12 cellular contexts compared by ENCODE assay signal in the genomic region with DNA sequence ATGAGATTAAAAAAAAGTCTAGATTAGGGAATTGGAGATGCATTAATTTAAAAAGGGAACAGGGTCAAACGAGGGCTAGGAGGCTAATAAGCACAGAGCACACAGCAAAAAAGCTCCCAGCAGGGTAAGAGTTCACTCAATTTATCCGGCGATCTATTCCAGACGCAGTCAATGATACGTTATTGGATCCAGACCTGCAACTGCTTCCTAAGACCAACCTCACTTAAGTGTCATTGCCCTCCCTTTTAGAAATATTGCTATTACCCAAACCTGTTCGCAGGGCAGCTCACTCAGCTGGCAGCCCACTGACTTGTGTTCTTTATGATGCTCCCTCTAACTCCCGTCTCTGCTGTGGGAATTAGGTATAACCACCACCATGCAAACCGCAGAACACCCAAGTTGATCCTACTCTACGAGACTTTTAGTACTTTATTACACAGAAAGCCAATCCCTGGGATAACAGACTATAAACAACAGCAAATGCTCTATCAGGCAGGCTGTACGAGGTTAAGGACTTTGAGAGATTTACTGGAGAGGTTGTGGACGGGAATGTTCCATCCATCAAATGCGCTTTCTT.
A peak's percentile ranks its signal among the peaks of the same experiment; 100 is the strongest.
DNase-seq lines count a peak whose midpoint lies in the region; ATAC-seq and TF ChIP-seq lines count a peak whose summit lies in the region.
"Had no signal": no experiment of that assay in that cellular context is flagged by ENCODE, and none has a peak within 500 bp of the region (broad histone marks: within the 10 kb centered on the region; RNA-seq: fewer than 3 reads in every experiment).

No MANE protein-coding gene starts in this region.

- H3K27ac Mint-ChIP-seq in type B pancreatic cell, result no peak overlapping the region
- H3K27ac Mint-ChIP-seq: CD14-positive monocyte had no signal

- H3K36me3 Mint-ChIP-seq in type B pancreatic cell, result peaks cover 8% of the 10 kb centered on the region

- no peaks in the 10 kb centered on the region for H3F3A ChIP-seq in Loucy (ENCODE audit: low read depth)

- H3K4me3 ChIP-seq in Loucy (ENCODE audit: low read length, poor library complexity, severe bottlenecking), result no peak overlapping the region
- H3K4me3 ChIP-seq in esophagus muscularis mucosa, result no peak overlapping the region

- H3K27me3 Mint-ChIP-seq in type B pancreatic cell, result peaks cover 24% of the 10 kb centered on the region

- H3K4me3 Mint-ChIP-seq in type B pancreatic cell, result peak overlapping the region; percentile 35
- H3K4me3 Mint-ChIP-seq: CD14-positive monocyte had no signal

- H3K36me3 ChIP-seq in Loucy (ENCODE audit: insufficient read depth, low read length) (no peaks in the 10 kb centered on the region), esophagus muscularis mucosa (no peaks in the 10 kb centered on the region)

- no peaks in the 10 kb centered on the region for H3K79me2 ChIP-seq in Loucy (ENCODE audit: insufficient read depth, low read length)

- no peak overlapping the region for H3K27ac ChIP-seq in esophagus muscularis mucosa (replicated peaks in 1 of 4)

- H3K9me2 ChIP-seq in Loucy (replicated peaks; ENCODE audit: low read depth, low read length), result no peaks in the 10 kb centered on the region

- H3K9me3 ChIP-seq in Loucy (ENCODE audit: insufficient read depth, low read depth, low read length) (no peaks in the 10 kb centered on the region; the same call in 1 of the 2 replicates), esophagus muscularis mucosa (no peaks in the 10 kb centered on the region)
- H3K9me3 ChIP-seq: Caco-2 had no signal

- peaks cover 29% of the 10 kb centered on the region for H3K4me1 Mint-ChIP-seq in type B pancreatic cell (ENCODE audit: unreplicated experiment)

- no peak overlapping the region for H2AFZ ChIP-seq in Loucy (ENCODE audit: low read length)

- DNase-seq in left kidney (ENCODE audit: low read depth, low spot score) (peak; percentile 84), type B pancreatic cell (ENCODE audit: extremely low spot score, unreplicated experiment) (no peak), esophagus muscularis mucosa (ENCODE audit: extremely low spot score) (no peak), ureter (ENCODE audit: low spot score) (no peak)
- DNase-seq: Caco-2, DMS153, NCI-H1930, NCI-H2171 had no signal

- H3K27me3 ChIP-seq in Loucy (ENCODE audit: insufficient read depth, low read length, poor library complexity, severe bottlenecking) (no peaks in the 10 kb centered on the region), esophagus muscularis mucosa (no peaks in the 10 kb centered on the region)

- H3K4me2 ChIP-seq in Loucy (ENCODE audit: low read depth, low read length, poor library complexity, severe bottlenecking), result peak overlapping the region; percentile 50

- ATAC-seq in SK-N-SH treated with all-trans-retinoic acid at 6 μM for 48 hours (peak; percentile 34; the same call in 1 of the 3 replicates), GM21447 (IDR thresholded peaks at IDR 0.05; ENCODE audit: unreplicated experiment) (no peak)

- 88% methylated on average over 12 of the region's 12 CpGs for WGBS in esophagus muscularis mucosa

- no peak for TF ChIP-seq CTCF in Loucy (conservative IDR thresholded peaks at IDR 0.05; ENCODE audit: low read length)
- no peak for TF ChIP-seq CTCF in type B pancreatic cell (conservative IDR thresholded peaks at IDR 0.05)
- no peak for TF ChIP-seq CTCF in esophagus muscularis mucosa (IDR thresholded peaks at IDR 0.05)

- TF ChIP-seq POLR2A in esophagus muscularis mucosa (IDR thresholded peaks at IDR 0.05; ENCODE audit: low read depth), result no peak

- TF ChIP-seq EP300 in esophagus muscularis mucosa (IDR thresholded peaks at IDR 0.05), result no peak

- H4K20me1 ChIP-seq in Loucy (ENCODE audit: insufficient read depth, low read length, poor library complexity, severe bottlenecking), result no peaks in the 10 kb centered on the region

- H3K4me1 ChIP-seq in Loucy (ENCODE audit: insufficient read depth, low read length, poor library complexity, severe bottlenecking), result peaks cover 58% of the 10 kb centered on the region
- H3K4me1 ChIP-seq in esophagus muscularis mucosa, result no peaks in the 10 kb centered on the region
- H3K4me1 ChIP-seq: Caco-2 had no signal

- intact Hi-C loops in esophagus muscularis mucosa (cut with DNase I), result no loop called here

- peak overlapping the region; percentile 15 for H3K9ac ChIP-seq in Loucy (ENCODE audit: low read depth, low read length, poor library complexity, severe bottlenecking)

- no peaks in the 10 kb centered on the region for H3K9me3 Mint-ChIP-seq in type B pancreatic cell

TF ChIP-seq in SK-N-SH treated with all-trans-retinoic acid at 6 μM for 48 hours, 23 proteins besides CTCF, POLR2A, EP300 and RAD21:
- TF ChIP-seq GLIS3 (CRISPR knock-in tag; IDR thresholded peaks at IDR 0.05) (no peak), ZFP3 (CRISPR knock-in tag; IDR thresholded peaks at IDR 0.05) (peak; percentile 72; the same call in 1 of the 2 replicates), TSHZ2 (CRISPR knock-in tag; IDR thresholded peaks at IDR 0.05) (peak; percentile 40; the same call in 1 of the 2 replicates), CSDC2 (CRISPR knock-in tag; IDR thresholded peaks at IDR 0.05) (no peak), TCF4 (CRISPR knock-in tag; IDR thresholded peaks at IDR 0.05; ENCODE audit: borderline replicate concordance) (peak; percentile 88; the same call in 1 of the 2 replicates), ZFP30 (CRISPR knock-in tag; IDR thresholded peaks at IDR 0.05) (no peak)
